18 cellular contexts compared by ENCODE assay signal in genomic region chr1:63127376-63127775, GRCh38.
"Had no signal": no experiment of that assay in that cellular context is flagged by ENCODE, and none has a peak within 500 bp of the region (broad histone marks: within the 10 kb centered on the region; RNA-seq: fewer than 3 reads in every experiment).

No MANE protein-coding gene starts in this region.

- H3K27ac Mint-ChIP-seq: activated naive CD8-positive, alpha-beta T cell; activated T-helper 1 cell treated with anti-CD3 and anti-CD28 coated beads, Interleukin-12 subunit alpha, Interleukin-12 subunit beta, Interleukin-2, Interleukin-4 antibody, amounts not matched to agents 30 ng/mL and 10 ng/mL and 1 ng/mL, durations not matched to agents 14 hours and 24 hours and 36 hours; brain; nephron; progenitor cell of endocrine pancreas had no signal

- H3K36me3 Mint-ChIP-seq: activated naive CD8-positive, alpha-beta T cell; brain had no signal

- H3K27ac ChIP-seq: colonic mucosa, heart right ventricle, lower lobe of right lung, right atrium auricular region had no signal

- H3K27me3 ChIP-seq: colonic mucosa, right atrium auricular region had no signal

- H3K9me3 ChIP-seq: colonic mucosa, heart right ventricle, lower lobe of right lung, right atrium auricular region had no signal

- ATAC-seq: heart right ventricle, left colon, lower lobe of right lung had no signal

- H3K27me3 Mint-ChIP-seq: progenitor cell of endocrine pancreas had no signal

- DNase-seq: activated CD4-positive, alpha-beta T cell treated with anti-CD3 and anti-CD28 coated beads, Interleukin-2, amount 50 U/mL, for 48 hours; activated T-cell treated with anti-CD3 and anti-CD28 coated beads for 4 hours; amniotic stem cell; caudate nucleus; colonic mucosa; heart right ventricle; left colon; lower lobe of right lung; midbrain; stimulated activated CD4-positive, alpha-beta T cell treated with anti-CD3 and anti-CD28 coated beads, Interleukin-2, amount 100 ng/mL, for 24 hours; stimulated activated naive CD4-positive, alpha-beta T cell treated with Interleukin-2 at 50 U/mL for 16 hours; trophoblast cell had no signal

- H3K4me3 ChIP-seq: colonic mucosa, heart right ventricle, lower lobe of right lung, right atrium auricular region had no signal

- H3K36me3 ChIP-seq: colonic mucosa, heart right ventricle, lower lobe of right lung, right atrium auricular region had no signal

- H3K4me3 Mint-ChIP-seq: activated naive CD8-positive, alpha-beta T cell; activated T-helper 1 cell treated with anti-CD3 and anti-CD28 coated beads, Interleukin-12 subunit alpha, Interleukin-12 subunit beta, Interleukin-2, Interleukin-4 antibody, amounts not matched to agents 30 ng/mL and 10 ng/mL and 1 ng/mL, durations not matched to agents 14 hours and 24 hours and 36 hours; brain; nephron had no signal

- H3K9me3 Mint-ChIP-seq: activated T-helper 1 cell treated with anti-CD3 and anti-CD28 coated beads, Interleukin-12 subunit alpha, Interleukin-12 subunit beta, Interleukin-2, Interleukin-4 antibody, amounts not matched to agents 30 ng/mL and 10 ng/mL and 1 ng/mL, durations not matched to agents 14 hours and 24 hours and 36 hours; nephron had no signal

- H3K4me1 ChIP-seq: colonic mucosa, heart right ventricle, lower lobe of right lung, right atrium auricular region had no signal
